In genomic region chr4:39931441-39931901, GRCh38 we compare ENCODE assay signal across 12 cellular contexts. TPM values are rescaled to one million over a fixed set of nuclear protein-coding genes. Genes with fewer than 3 reads are reported as not detected.
DNase-seq lines count a peak whose midpoint lies in the region; ATAC-seq and TF ChIP-seq lines count a peak whose summit lies in the region.
"Had no signal": no experiment of that assay in that cellular context is flagged by ENCODE, and none has a peak within 500 bp of the region (broad histone marks: within the 10 kb centered on the region; RNA-seq: fewer than 3 reads in every experiment).

No MANE protein-coding gene starts in this region.

- ATAC-seq in left cardiac atrium, result no peak
- ATAC-seq in HG03280 (IDR thresholded peaks at IDR 0.05; ENCODE audit: unreplicated experiment), result no peak

- peaks cover 9% of the 10 kb centered on the region for H3K4me1 Mint-ChIP-seq in endodermal cell

- H3K36me3 ChIP-seq in cardiac muscle cell, result peaks cover 11% of the 10 kb centered on the region
- peaks cover 30% of the 10 kb centered on the region for H3K36me3 ChIP-seq in endodermal cell (ENCODE audit: control insufficient read depth, insufficient read depth, low read length)
- H3K36me3 ChIP-seq in tibial nerve, result peaks cover 0 to 10% (median 0%) of the 10 kb centered on the region in 3 donors

- DNase-seq in cardiac muscle cell (ENCODE audit: low read depth in 1 of 2, low spot score in 1 of 2), result peak in 1 of 2 donors; percentile 39
- DNase-seq in left cardiac atrium, result no peak
- DNase-seq in endodermal cell, result no peak
- DNase-seq in RWPE1 (ENCODE audit: low spot score), result no peak
- no peak for DNase-seq in dorsolateral prefrontal cortex
- DNase-seq in tibial nerve (ENCODE audit: low spot score in 2 of 2), result no peak
- DNase-seq: activated CD4-positive, CD25-positive, alpha-beta regulatory T cell; NCI-H1436 treated with DMSO at 0.1 percent for 48 hours had no signal

- intact Hi-C loops in left cardiac atrium (cut with DNase I), result no loop called here
- intact Hi-C loops in dorsolateral prefrontal cortex (cut with DNase I), result no loop called here

- H3K27me3 Mint-ChIP-seq in endodermal cell (ENCODE audit: insufficient read depth), result no peaks in the 10 kb centered on the region

- no peaks in the 10 kb centered on the region for H3K9me3 ChIP-seq in cardiac muscle cell (ENCODE audit: low read depth)
- H3K9me3 ChIP-seq in endodermal cell (ENCODE audit: control insufficient read depth, low read length), result no peaks in the 10 kb centered on the region
- H3K9me3 ChIP-seq in tibial nerve, result no peaks in the 10 kb centered on the region
- H3K9me3 ChIP-seq: BLaER1 had no signal

- no peak overlapping the region for H3K4me3 ChIP-seq in cardiac muscle cell
- no peak overlapping the region for H3K4me3 ChIP-seq in endodermal cell (ENCODE audit: low read length)
- no peak overlapping the region for H3K4me3 ChIP-seq in dorsolateral prefrontal cortex
- no peak overlapping the region for H3K4me3 ChIP-seq in tibial nerve
- H3K4me3 ChIP-seq: BLaER1 had no signal

- CTCF ChIA-PET in RWPE1 (lab: Yijun Ruan, JAX), result interaction anchor here (0.6 kb wide), 1 partner anchor 153 kb away, joined by 4 read pairs; no protein-coding TSS in a partner anchor

- no peak for TF ChIP-seq RAD21 in Ishikawa (IDR thresholded peaks at IDR 0.05; ENCODE audit: low read depth)

- POLR2A ChIA-PET in RWPE1 (lab: Yijun Ruan, JAX; ENCODE audit: low non-redundant PET), result no interaction called here

- H3K9me3 Mint-ChIP-seq in endodermal cell, result no peaks in the 10 kb centered on the region

- H3K36me3 Mint-ChIP-seq in endodermal cell (ENCODE audit: low read depth), result peaks cover 29% of the 10 kb centered on the region

- no peak overlapping the region for H3K4me3 Mint-ChIP-seq in endodermal cell

- no peak for TF ChIP-seq EP300 in Ishikawa (IDR thresholded peaks at IDR 0.05; ENCODE audit: borderline replicate concordance)
- no peak for TF ChIP-seq EP300 in tibial nerve (IDR thresholded peaks at IDR 0.05)

- H3K4me1 ChIP-seq in cardiac muscle cell (ENCODE audit: low read depth) (peaks cover 27% of the 10 kb centered on the region), endodermal cell (ENCODE audit: control insufficient read depth, insufficient read depth, low read length) (no peaks in the 10 kb centered on the region), tibial nerve (peaks cover 0 to 24% (median 8%) of the 10 kb centered on the region in 4 donors)

- peak overlapping the region; percentile 86 for H3K27ac ChIP-seq in cardiac muscle cell
- no peak overlapping the region for H3K27ac ChIP-seq in endodermal cell (ENCODE audit: low read depth, low read length)
- H3K27ac ChIP-seq in RWPE1, result no peak overlapping the region
- no peak overlapping the region for H3K27ac ChIP-seq in dorsolateral prefrontal cortex
- H3K27ac ChIP-seq in tibial nerve, result no peak overlapping the region
- H3K27ac ChIP-seq: BLaER1, HL-60 had no signal

- TF ChIP-seq POLR2A in tibial nerve (IDR thresholded peaks at IDR 0.05), result no peak

- no peak overlapping the region for H3K9ac ChIP-seq in endodermal cell (ENCODE audit: extremely low read depth, low read length, poor library complexity, severe bottlenecking)
- H3K9ac ChIP-seq: BLaER1 had no signal

- H3K27me3 ChIP-seq in cardiac muscle cell (no peaks in the 10 kb centered on the region), endodermal cell (ENCODE audit: control insufficient read depth, insufficient read depth, low read length, poor library complexity, severe bottlenecking) (no peaks in the 10 kb centered on the region), dorsolateral prefrontal cortex (no peaks in the 10 kb centered on the region), tibial nerve (no peaks in the 10 kb centered on the region)
- H3K27me3 ChIP-seq: BLaER1 had no signal

- WGBS in endodermal cell (ENCODE audit: insufficient coverage in 1 of 2, insufficient read length in 1 of 2), 2 experiments, result 93 to 98% methylated on average over 4 to 5 of the region's 5 CpGs
- WGBS in tibial nerve, 2 donors, result 90 to 100% methylated on average over 5 of the region's 5 CpGs

- TF ChIP-seq CTCF in cardiac muscle cell (IDR thresholded peaks at IDR 0.05; ENCODE audit: low read depth, low read length), result no peak
- no peak for TF ChIP-seq CTCF in endodermal cell (conservative IDR thresholded peaks at IDR 0.05)
- no peak for TF ChIP-seq CTCF in RWPE1 (conservative IDR thresholded peaks at IDR 0.05; ENCODE audit: low read depth)
- no peak for TF ChIP-seq CTCF in dorsolateral prefrontal cortex (IDR thresholded peaks at IDR 0.05 in 54 of 56, conservative IDR thresholded peaks at IDR 0.05 in 2 of 56; ENCODE audit: low read depth in 1 of 56, partially characterized antibody in 56 of 56)
- no peak for TF ChIP-seq CTCF in tibial nerve (IDR thresholded peaks at IDR 0.05)

- H3K27ac Mint-ChIP-seq in endodermal cell, result peak overlapping the region; percentile 27

TF ChIP-seq in Ishikawa, 13 proteins besides CTCF, POLR2A, EP300 and RAD21:
- TF ChIP-seq YY1 (IDR thresholded peaks at IDR 0.05; ENCODE audit: low read depth), result no peak
- TF ChIP-seq, protein P1, sequence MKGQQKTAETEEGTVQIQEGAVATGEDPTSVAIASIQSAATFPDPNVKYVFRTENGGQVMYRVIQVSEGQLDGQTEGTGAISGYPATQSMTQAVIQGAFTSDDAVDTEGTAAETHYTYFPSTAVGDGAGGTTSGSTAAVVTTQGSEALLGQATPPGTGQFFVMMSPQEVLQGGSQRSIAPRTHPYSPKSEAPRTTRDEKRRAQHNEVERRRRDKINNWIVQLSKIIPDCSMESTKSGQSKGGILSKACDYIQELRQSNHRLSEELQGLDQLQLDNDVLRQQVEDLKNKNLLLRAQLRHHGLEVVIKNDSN (IDR thresholded peaks at IDR 0.05), result peak; percentile 30; the same call in 1 of the 2 replicates
TF ChIP-seq in Ishikawa: peak in this region for 1.

RNA-seq across cellular contexts. Expression of gene PDS5A, which starts 46.2 kb away (rescaled TPM):
- total RNA-seq in cardiac muscle cell (27.3 and 37.8 TPM in 2 replicates), left cardiac atrium (10 to 100 TPM; 35.3 to 40.3 TPM), endodermal cell (10 to 100 TPM; 88.2 to 98.6 TPM), dorsolateral prefrontal cortex (10 to 100 TPM; 43.7 to 92.5 (median 61.9) TPM), tibial nerve (10 to 100 TPM; 61.0 to 78.1 (median 61.5) TPM)
- polyA plus RNA-seq in cardiac muscle cell, result 19.2 and 39.5 TPM in 2 replicates
- polyA plus RNA-seq in endodermal cell (2013, experiment 1 of 2), result 67.4 TPM
- polyA plus RNA-seq in endodermal cell (2013, experiment 2 of 2), result 62.2 TPM
